ENCODE assay signal across 8 cellular contexts in the genomic region with DNA sequence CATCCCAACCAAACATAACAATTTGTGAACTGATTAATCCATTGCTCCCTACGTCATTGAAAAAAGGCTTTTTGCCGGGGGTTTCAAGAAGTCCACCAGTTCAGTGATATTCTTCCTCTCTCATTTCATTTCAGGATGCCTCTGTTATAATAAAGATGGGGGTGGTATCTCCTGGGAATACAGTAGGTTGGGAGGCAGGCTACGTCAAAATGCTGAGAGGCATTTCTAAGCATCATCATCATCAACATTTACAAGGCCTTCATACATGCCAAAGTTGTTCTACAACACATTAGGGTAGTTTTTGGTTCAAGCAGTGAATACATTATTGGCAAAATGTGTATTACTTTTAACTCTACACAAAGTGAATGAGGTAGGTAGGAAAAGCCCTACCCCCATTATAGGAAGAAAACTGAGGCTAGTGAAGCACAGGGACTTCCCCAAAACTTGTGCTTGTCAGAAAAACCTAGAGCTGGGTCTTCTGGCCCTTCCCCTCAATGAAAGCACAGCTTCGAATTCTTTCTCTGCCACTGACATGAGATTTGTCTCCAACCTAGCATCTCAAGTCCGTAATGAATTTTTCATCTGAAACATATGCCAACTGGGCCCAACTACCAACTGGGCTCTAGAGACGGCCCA. TPM values are rescaled to one million over a fixed set of nuclear protein-coding genes. Genes with fewer than 3 reads are reported as not detected.
DNase-seq lines count a peak whose midpoint lies in the region; ATAC-seq, FAIRE-seq and TF ChIP-seq lines count a peak whose summit lies in the region.

No MANE protein-coding gene starts in this region.

- ATAC-seq in GM18868 (IDR thresholded peaks at IDR 0.05; ENCODE audit: unreplicated experiment), result peak; percentile 13
- ATAC-seq in HG02678 (IDR thresholded peaks at IDR 0.05; ENCODE audit: unreplicated experiment), result peak; percentile 8
- ATAC-seq in RWPE2 (ENCODE audit: low read depth), result no peak

- H3K4me3 ChIP-seq in RWPE2 (ENCODE audit: severe bottlenecking), result peak overlapping the region; percentile 87
- H3K4me3 ChIP-seq in foreskin fibroblast (ENCODE audit: low read depth in 1 of 2, low read length in 2 of 2), result peak overlapping the region; percentile 79 to 81
- peak overlapping the region; percentile 77 for H3K4me3 ChIP-seq in smooth muscle cell

- H3K27me3 ChIP-seq in RWPE2 (ENCODE audit: insufficient read depth, poor library complexity, severe bottlenecking), result no peaks in the 10 kb centered on the region
- H3K27me3 ChIP-seq in smooth muscle cell (ENCODE audit: low read depth), result peaks cover 8% of the 10 kb centered on the region

- no peaks in the 10 kb centered on the region for H3K36me3 ChIP-seq in RWPE2 (ENCODE audit: low read depth)
- no peaks in the 10 kb centered on the region for H3K36me3 ChIP-seq in smooth muscle cell (ENCODE audit: low read depth)

- FAIRE-seq in urothelium cell line (lab: Jason Lieb, UNC), result no peak

- H3K9ac ChIP-seq in smooth muscle cell (ENCODE audit: low read depth), result peak overlapping the region; percentile 88

- WGBS in smooth muscle cell (ENCODE audit: low lambda C conversion rate), result 64% methylated on average over 6 of the region's 6 CpGs

- H3K4me1 ChIP-seq in RWPE2 (ENCODE audit: insufficient read depth, poor library complexity, severe bottlenecking), result peaks cover 6% of the 10 kb centered on the region
- peaks cover 18% of the 10 kb centered on the region for H3K4me1 ChIP-seq in smooth muscle cell (ENCODE audit: low read depth)

- H3K4me2 ChIP-seq in smooth muscle cell, result peak overlapping the region; percentile 82

- peak overlapping the region; percentile 44 for H3K27ac ChIP-seq in RWPE2 (ENCODE audit: poor library complexity, severe bottlenecking)
- peak overlapping the region; percentile 79 for H3K27ac ChIP-seq in smooth muscle cell (ENCODE audit: low read depth)

- DNase-seq in RWPE2 (ENCODE audit: low spot score) (no peak), foreskin fibroblast (no peak), smooth muscle cell (lab: John Stamatoyannopoulos, UW; ENCODE audit: unreplicated experiment) (no peak), urothelium cell line (ENCODE audit: low spot score) (no peak), D341Med (ENCODE audit: low spot score) (no peak)
- no peak for DNase-seq in stimulated activated naive CD4-positive, alpha-beta T cell treated with Interleukin-2 at 50 U/mL for 16 hours (lab: John Stamatoyannopoulos, UW)

- H2AFZ ChIP-seq in smooth muscle cell (ENCODE audit: low read depth), result peak overlapping the region; percentile 88

- H3F3A ChIP-seq in smooth muscle cell (ENCODE audit: low read depth), result no peaks in the 10 kb centered on the region

- H3K79me2 ChIP-seq in smooth muscle cell (ENCODE audit: low read depth), result no peaks in the 10 kb centered on the region

- H4K20me1 ChIP-seq in smooth muscle cell (ENCODE audit: low read depth), result no peaks in the 10 kb centered on the region

- TF ChIP-seq CTCF in RWPE2 (IDR thresholded peaks at IDR 0.05; ENCODE audit: poor library complexity, severe bottlenecking), result no peak
- TF ChIP-seq CTCF in foreskin fibroblast (IDR thresholded peaks at IDR 0.05; ENCODE audit: low read depth, low read length), result no peak
- no peak for TF ChIP-seq CTCF in smooth muscle cell (IDR thresholded peaks at IDR 0.05; ENCODE audit: borderline replicate concordance, insufficient read depth, poor library complexity, severe bottlenecking)

- H3K9me3 ChIP-seq in RWPE2 (ENCODE audit: severe bottlenecking) (no peaks in the 10 kb centered on the region), smooth muscle cell (replicated peaks; ENCODE audit: low read depth) (no peaks in the 10 kb centered on the region)

RNA-seq across cellular contexts. Expression of a gene that starts 11.3 kb away (rescaled TPM):
- 0.85 and 3.2 TPM in 2 replicates for total RNA-seq in smooth muscle cell
- polyA plus RNA-seq in smooth muscle cell, result 1.4 and 6.3 TPM in 2 replicates
